18 cellular contexts compared by ENCODE assay signal in genomic region chr7:107029061-107029763, GRCh38. TPM values are rescaled to one million over a fixed set of nuclear protein-coding genes. Genes with fewer than 3 reads are reported as not detected.
DNase-seq lines count a peak whose midpoint lies in the region; TF ChIP-seq lines count a peak whose summit lies in the region.
"Had no signal": no experiment of that assay in that cellular context is flagged by ENCODE, and none has a peak within 500 bp of the region (broad histone marks: within the 10 kb centered on the region; RNA-seq: fewer than 3 reads in every experiment).

No MANE protein-coding gene starts in this region.

- intact Hi-C loops in MCF 10A (cut with micrococcal nuclease) = no loop called here
- intact Hi-C loops in mammary epithelial cell (cut with micrococcal nuclease) = no loop called here

- H3K9me3 ChIP-seq in mammary epithelial cell (replicated peaks; ENCODE audit: insufficient read depth, low read length) = no peaks in the 10 kb centered on the region
- no peaks in the 10 kb centered on the region for H3K9me3 ChIP-seq in subcutaneous abdominal adipose tissue (ENCODE audit: control insufficient read depth in 5 of 5, low read length in 5 of 5)
- H3K9me3 ChIP-seq: left lung, sigmoid colon had no signal

- H3K27ac Mint-ChIP-seq in MCF 10A (ENCODE audit: low read depth, unreplicated experiment) (no peak overlapping the region), brain (peak overlapping the region in 3 of 5 experiments; percentile 43 to 49 (median 45)), HFFc6 (no peak overlapping the region), type B pancreatic cell (no peak overlapping the region)
- H3K27ac Mint-ChIP-seq: activated CD4-positive, alpha-beta memory T cell treated with anti-CD3 and anti-CD28 coated beads, Interleukin-2, amount 10 ng/mL, durations not matched to agents 7 days and 5 days; naive B cell had no signal

- 59% methylated on average over 5 of the region's 5 CpGs for WGBS in mammary epithelial cell (ENCODE audit: low coverage, missing lambda C conversion rate)

- H3K9ac ChIP-seq in mammary epithelial cell (ENCODE audit: insufficient read depth, low read length) = no peak overlapping the region
- no peak overlapping the region for H3K9ac ChIP-seq in subcutaneous abdominal adipose tissue (ENCODE audit: low read length in 5 of 5)

- H3K4me3 ChIP-seq in mammary epithelial cell (replicated peaks in 1 of 3; ENCODE audit: insufficient read depth in 1 of 3, low read depth in 2 of 3, low read length in 3 of 3) = no peak overlapping the region
- H3K4me3 ChIP-seq in subcutaneous abdominal adipose tissue (ENCODE audit: low read depth in 1 of 5, low read length in 5 of 5) = no peak overlapping the region
- H3K4me3 ChIP-seq: left lung, sigmoid colon had no signal

- no peak overlapping the region for H3K4me3 Mint-ChIP-seq in MCF 10A (ENCODE audit: unreplicated experiment)
- peak overlapping the region in 1 of 5 experiments; percentile 19 for H3K4me3 Mint-ChIP-seq in brain
- H3K4me3 Mint-ChIP-seq in HFFc6 = no peak overlapping the region
- H3K4me3 Mint-ChIP-seq in type B pancreatic cell = no peak overlapping the region
- H3K4me3 Mint-ChIP-seq: activated CD4-positive, alpha-beta memory T cell treated with anti-CD3 and anti-CD28 coated beads, Interleukin-2, amount 10 ng/mL, durations not matched to agents 7 days and 5 days; naive B cell had no signal

- CTCF ChIA-PET in MCF 10A (lab: Yijun Ruan, JAX) = interaction anchor here (0.7 kb wide), 1 partner anchor 71 kb away, joined by 3 read pairs; no protein-coding TSS in a partner anchor
- CTCF ChIA-PET in mammary epithelial cell (lab: Charles Lee; ENCODE audit: low non-redundant PET) = no interaction called here

- no peaks in the 10 kb centered on the region for H3K79me2 ChIP-seq in mammary epithelial cell (ENCODE audit: insufficient read depth, low read length)

- no peak overlapping the region for H3K27ac ChIP-seq in mammary epithelial cell (ENCODE audit: insufficient read depth, low read depth, low read length)
- peak overlapping the region; percentile 61 for H3K27ac ChIP-seq in subcutaneous abdominal adipose tissue (ENCODE audit: low read depth, low read length)
- H3K27ac ChIP-seq: left lung, sigmoid colon had no signal

- H3K4me1 Mint-ChIP-seq in MCF 10A (ENCODE audit: insufficient read depth, unreplicated experiment) (no peaks in the 10 kb centered on the region), brain (peaks cover 32% of the 10 kb centered on the region), HFFc6 (ENCODE audit: low read depth) (peaks cover 14% of the 10 kb centered on the region), type B pancreatic cell (ENCODE audit: unreplicated experiment) (peaks cover 17% of the 10 kb centered on the region)
- H3K4me1 Mint-ChIP-seq: activated CD4-positive, alpha-beta memory T cell treated with anti-CD3 and anti-CD28 coated beads, Interleukin-2, amount 10 ng/mL, durations not matched to agents 7 days and 5 days had no signal

- H4K20me1 ChIP-seq in mammary epithelial cell (ENCODE audit: insufficient read depth, low read length) = no peaks in the 10 kb centered on the region

- no peak overlapping the region for H3K4me2 ChIP-seq in mammary epithelial cell (ENCODE audit: insufficient read depth, low read depth, low read length)

- BruUV-seq in MCF 10A (replicated peaks; lab: Mats Ljungman, UMichigan) = no TSS peak
- no TSS peak for BruUV-seq in mammary epithelial cell (replicated peaks; lab: Mats Ljungman, UMichigan)

- POLR2A ChIA-PET in MCF 10A (lab: Yijun Ruan, JAX) = interaction anchor here (1.0 kb wide), 1 partner anchor 22 kb away, joined by 3 read pairs; no protein-coding TSS in a partner anchor

- DNase-seq in MCF 10A (ENCODE audit: unreplicated experiment) (peak; percentile 60), mammary epithelial cell (no peak), NCI-H146 (lab: John Stamatoyannopoulos, UW) (peak; percentile 63), HFFc6 (no peak), type B pancreatic cell (ENCODE audit: extremely low spot score, unreplicated experiment) (no peak), AG08395 (ENCODE audit: low spot score) (no peak)
- DNase-seq: activated CD4-positive, alpha-beta memory T cell treated with anti-CD3 and anti-CD28 coated beads, Interleukin-2, amount 10 ng/mL, durations not matched to agents 7 days and 5 days; dermis blood vessel endothelial cell; DMS153; left lung; naive B cell; NCI-H187 treated with DMSO at 0.1 percent for 48 hours; NCI-H748 treated with DMSO at 0.1 percent for 48 hours; SHP77; sigmoid colon; stimulated activated CD4-positive, alpha-beta T cell treated with anti-CD3 and anti-CD28 coated beads, Interleukin-4, amount 100 ng/mL, for 24 hours had no signal

- H3K27me3 ChIP-seq in mammary epithelial cell (ENCODE audit: insufficient read depth, low read length) (peaks cover 6% of the 10 kb centered on the region), subcutaneous abdominal adipose tissue (ENCODE audit: control insufficient read depth in 5 of 5, insufficient read depth in 4 of 5, low read length in 5 of 5) (no peaks in the 10 kb centered on the region)
- H3K27me3 ChIP-seq: left lung, sigmoid colon had no signal

- no peaks in the 10 kb centered on the region for H3K4me1 ChIP-seq in mammary epithelial cell (ENCODE audit: insufficient read depth, low read length)
- H3K4me1 ChIP-seq in subcutaneous abdominal adipose tissue (ENCODE audit: control insufficient read depth in 5 of 5, insufficient read depth in 5 of 5, low read length in 5 of 5) = peaks cover 0 to 34% (median 15%) of the 10 kb centered on the region in 5 donors
- H3K4me1 ChIP-seq: left lung, sigmoid colon had no signal

- TF ChIP-seq CTCF in MCF 10A (IDR thresholded peaks at IDR 0.05; ENCODE audit: unreplicated experiment) (no peak), mammary epithelial cell (conservative IDR thresholded peaks at IDR 0.05 in 1 of 2, IDR thresholded peaks at IDR 0.05 in 1 of 2; ENCODE audit: extremely low read depth in 1 of 2, insufficient read depth in 1 of 2, low read depth in 1 of 2, low read length in 2 of 2) (no peak), brain (conservative IDR thresholded peaks at IDR 0.05) (no peak), HFFc6 (IDR thresholded peaks at IDR 0.05) (no peak), type B pancreatic cell (conservative IDR thresholded peaks at IDR 0.05) (no peak)

- no peaks in the 10 kb centered on the region for H3K36me3 ChIP-seq in mammary epithelial cell (ENCODE audit: insufficient read depth, low read length)
- H3K36me3 ChIP-seq in subcutaneous abdominal adipose tissue (ENCODE audit: control insufficient read depth in 5 of 5, insufficient read depth in 5 of 5, low read length in 5 of 5) = no peaks in the 10 kb centered on the region
- H3K36me3 ChIP-seq: left lung, sigmoid colon had no signal

- in situ Hi-C loops in mammary epithelial cell (cut with MboI; ENCODE audit: low sequenced_read_pairs in 2 of 2) = no loop called here

- H3K27me3 Mint-ChIP-seq in MCF 10A (ENCODE audit: insufficient read depth, unreplicated experiment) (peaks cover 17% of the 10 kb centered on the region), brain (no peaks in the 10 kb centered on the region), HFFc6 (ENCODE audit: insufficient read depth) (no peaks in the 10 kb centered on the region; the same call in none of the 2 replicates), type B pancreatic cell (no peaks in the 10 kb centered on the region)
- H3K27me3 Mint-ChIP-seq: naive B cell had no signal

- H2AFZ ChIP-seq in mammary epithelial cell (ENCODE audit: low read depth, low read length) = no peak overlapping the region

- no peaks in the 10 kb centered on the region for H3K36me3 Mint-ChIP-seq in MCF 10A (ENCODE audit: insufficient read depth, unreplicated experiment)
- H3K36me3 Mint-ChIP-seq in brain = no peaks in the 10 kb centered on the region
- no peaks in the 10 kb centered on the region for H3K36me3 Mint-ChIP-seq in HFFc6 (ENCODE audit: low read depth)
- no peaks in the 10 kb centered on the region for H3K36me3 Mint-ChIP-seq in type B pancreatic cell
- H3K36me3 Mint-ChIP-seq: naive B cell had no signal

- H3K9me3 Mint-ChIP-seq in MCF 10A (ENCODE audit: unreplicated experiment) (no peaks in the 10 kb centered on the region), brain (no peaks in the 10 kb centered on the region), HFFc6 (no peaks in the 10 kb centered on the region), type B pancreatic cell (no peaks in the 10 kb centered on the region)
- H3K9me3 Mint-ChIP-seq: activated CD4-positive, alpha-beta memory T cell treated with anti-CD3 and anti-CD28 coated beads, Interleukin-2, amount 10 ng/mL, durations not matched to agents 7 days and 5 days had no signal

- dilution Hi-C loops in mammary epithelial cell (cut with HindIII; ENCODE audit: low sequenced_read_pairs) = no loop called here

RNA-seq across cellular contexts. Expression of gene PRKAR2B, which starts 15.3 kb away (rescaled TPM):
- total RNA-seq in MCF 10A (2022) = 0.15 TPM in 1 of 2 replicates, not detected in the other
- total RNA-seq in mammary epithelial cell = under 1 TPM in 1 of 2 donors, not detected in 1; 0.17 TPM
- not detected for polyA plus RNA-seq in mammary epithelial cell
- not detected for polyA minus RNA-seq in mammary epithelial cell
- polyA plus RNA-seq in brain (ENCODE audit: insufficient read depth, low read depth, low replicate concordance) = 35.8 TPM
- 1 to 10 TPM; 3.6 to 9.7 (median 8.7) TPM for total RNA-seq in HFFc6 (2021; fragmentation: NEBNext Ultra II Directional; extraction: Animal tissue kit (Norgen Biotek cat#: 25700))
- total RNA-seq in type B pancreatic cell (ENCODE audit: low replicate concordance) = 6.3 and 7.2 TPM in 2 replicates

Comparison
In these comparisons a context has a peak if more than half of its experiments do, and no peak if none do; other contexts are left out.
1. DNase-seq: peak in MCF 10A (single experiment) and NCI-H146 (single experiment); none in mammary epithelial cell (single experiment), HFFc6 (single experiment), type B pancreatic cell (single experiment) and AG08395 (single experiment).
2. H3K27ac Mint-ChIP-seq: peak in brain (3 of 5); none in MCF 10A (single experiment), HFFc6 (single experiment) and type B pancreatic cell (single experiment).